Comparison of ENCODE assay signal across 25 cellular contexts in genomic region chr15:79208179-79208578, GRCh38.
DNase-seq lines count a peak whose midpoint lies in the region; ATAC-seq, FAIRE-seq and TF ChIP-seq lines count a peak whose summit lies in the region.
"Had no signal": no experiment of that assay in that cellular context is flagged by ENCODE, and none has a peak within 500 bp of the region (broad histone marks: within the 10 kb centered on the region; RNA-seq: fewer than 3 reads in every experiment).

No MANE protein-coding gene starts in this region.

- POLR2A ChIA-PET in HepG2 (lab: Yijun Ruan, JAX), result no interaction called here

- ATAC-seq in HepG2 (peak; percentile 39; the same call in 1 of the 3 replicates), right lobe of liver (no peak)
- ATAC-seq: left colon; naive thymus-derived CD4-positive, alpha-beta T cell; right cardiac atrium had no signal

- H3K79me2 ChIP-seq in HepG2 (ENCODE audit: insufficient read depth, low read length) (no peaks in the 10 kb centered on the region), MM.1S (ENCODE audit: low read length) (no peaks in the 10 kb centered on the region), smooth muscle cell (ENCODE audit: low read depth) (no peaks in the 10 kb centered on the region)

- H3K9ac ChIP-seq in HepG2 (ENCODE audit: insufficient read depth, low read depth, low read length) (no peak overlapping the region), MM.1S (ENCODE audit: low read length) (no peak overlapping the region), smooth muscle cell (ENCODE audit: low read depth) (no peak overlapping the region)
- H3K9ac ChIP-seq: BLaER1 had no signal

- no peaks in the 10 kb centered on the region for H3K4me1 ChIP-seq in HepG2 (ENCODE audit: insufficient read depth, low read length)
- H3K4me1 ChIP-seq in right lobe of liver, result no peaks in the 10 kb centered on the region
- no peaks in the 10 kb centered on the region for H3K4me1 ChIP-seq in MM.1S (ENCODE audit: low read length)
- H3K4me1 ChIP-seq in smooth muscle cell (ENCODE audit: low read depth), result peaks cover 11% of the 10 kb centered on the region
- H3K4me1 ChIP-seq: adrenal gland, BLaER1, HAP-1 had no signal

- no peak for TF ChIP-seq RAD21 in HepG2 (CRISPR knock-in tag; IDR thresholded peaks at IDR 0.05)

- FAIRE-seq in HepG2 (lab: Jason Lieb, UNC), result no peak
- FAIRE-seq: endometrium had no signal

- TF ChIP-seq EP300 in HepG2 (IDR thresholded peaks at IDR 0.05; ENCODE audit: low read depth in 2 of 2, low read length in 2 of 2) (no peak), HepG2 (CRISPR knock-in tag; IDR thresholded peaks at IDR 0.05; ENCODE audit: borderline replicate concordance) (no peak)

- in situ Hi-C loops in HepG2 (cut with HindIII; ENCODE audit: extremely low pct_ligation_motif_present, low pct_unique_long_range_greater_than_20kb), result no loop called here

- TF ChIP-seq CTCF in HepG2 (CRISPR knock-in tag; IDR thresholded peaks at IDR 0.05) (no peak), right lobe of liver (IDR thresholded peaks at IDR 0.05) (no peak), MM.1S (IDR thresholded peaks at IDR 0.05; ENCODE audit: low read length) (peak; percentile 43), choroid plexus epithelial cell (conservative IDR thresholded peaks at IDR 0.05; ENCODE audit: low read depth, low read length) (peak; percentile 7), smooth muscle cell (IDR thresholded peaks at IDR 0.05; ENCODE audit: borderline replicate concordance, insufficient read depth, poor library complexity, severe bottlenecking) (peak; percentile 11)

- intact Hi-C loops in HepG2 (cut with micrococcal nuclease; ENCODE audit: unreplicated experiment) (no loop called here), right lobe of liver (cut with DNase I) (no loop called here), posterior vena cava (cut with DNase I) (no loop called here)

- H2AFZ ChIP-seq in HepG2 (ENCODE audit: low read length) (no peak overlapping the region), MM.1S (ENCODE audit: low read length) (no peak overlapping the region), smooth muscle cell (ENCODE audit: low read depth) (no peak overlapping the region)

- H3K9me2 ChIP-seq in MM.1S (replicated peaks; ENCODE audit: insufficient read depth, low read length), result no peaks in the 10 kb centered on the region

- no peak for DNase-seq in HepG2 (ENCODE audit: low spot score)
- no peak for DNase-seq in right lobe of liver
- no peak for DNase-seq in MM.1S
- DNase-seq in choroid plexus epithelial cell (ENCODE audit: low read depth), result no peak
- no peak for DNase-seq in smooth muscle cell (lab: John Stamatoyannopoulos, UW; ENCODE audit: unreplicated experiment)
- DNase-seq in activated T-cell treated with anti-CD3 and anti-CD28 coated beads for 4 hours, result no peak
- DNase-seq in posterior vena cava (ENCODE audit: low spot score), result no peak
- no peak for DNase-seq in midbrain (lab: John Stamatoyannopoulos, UW)
- DNase-seq: activated CD4-positive, alpha-beta memory T cell treated with anti-CD3 and anti-CD28 coated beads for 36 hours; activated gamma-delta T cell treated with Interleukin-2 at 50 U/mL for 16 hours; adrenal gland; Calu3; head of caudate nucleus; KG1; left colon; mesendoderm; naive thymus-derived CD4-positive, alpha-beta T cell; NCI-H1092 treated with DMSO at 0.1 percent for 48 hours; NCI-H1930; right cardiac atrium had no signal

- no TSS peak for BruUV-seq in HepG2 (replicated peaks; lab: Mats Ljungman, UMichigan)

- H3K4me3 ChIP-seq in HepG2 (replicated peaks in 1 of 3; ENCODE audit: insufficient read depth in 1 of 3, low read depth in 2 of 3, low read length in 3 of 3), result no peak overlapping the region
- no peak overlapping the region for H3K4me3 ChIP-seq in right lobe of liver
- H3K4me3 ChIP-seq in MM.1S (ENCODE audit: low read length), result no peak overlapping the region
- no peak overlapping the region for H3K4me3 ChIP-seq in choroid plexus epithelial cell (ENCODE audit: low read depth, low read length)
- H3K4me3 ChIP-seq in smooth muscle cell, result no peak overlapping the region
- H3K4me3 ChIP-seq: adrenal gland, BLaER1, coronary artery, HAP-1, SK-N-MC had no signal

- TF ChIP-seq POLR2A in HepG2 (IDR thresholded peaks at IDR 0.05; ENCODE audit: insufficient read depth in 1 of 2, low read depth in 2 of 2, low read length in 2 of 2), result no peak
- no peak for TF ChIP-seq POLR2A in right lobe of liver (IDR thresholded peaks at IDR 0.05)

- H3K9me3 ChIP-seq in HepG2 (ENCODE audit: low read length) (no peaks in the 10 kb centered on the region), right lobe of liver (no peaks in the 10 kb centered on the region), MM.1S (replicated peaks; ENCODE audit: insufficient read depth, low read length) (no peaks in the 10 kb centered on the region), smooth muscle cell (replicated peaks; ENCODE audit: low read depth) (no peaks in the 10 kb centered on the region)
- H3K9me3 ChIP-seq: adrenal gland, BLaER1, HAP-1 had no signal

- H3K36me3 ChIP-seq in HepG2 (replicated peaks in 1 of 2; ENCODE audit: control insufficient read depth in 1 of 2, insufficient read depth in 2 of 2, low read length in 2 of 2) (no peaks in the 10 kb centered on the region), right lobe of liver (no peaks in the 10 kb centered on the region), MM.1S (replicated peaks; ENCODE audit: insufficient read depth, low read length) (no peaks in the 10 kb centered on the region), smooth muscle cell (ENCODE audit: low read depth) (no peaks in the 10 kb centered on the region)
- H3K36me3 ChIP-seq: adrenal gland, BLaER1, HAP-1 had no signal

- H3K27ac ChIP-seq in HepG2 (ENCODE audit: extremely low read length, insufficient read depth, low read length) (no peak overlapping the region), right lobe of liver (no peak overlapping the region), MM.1S (ENCODE audit: low read length) (no peak overlapping the region), smooth muscle cell (ENCODE audit: low read depth) (no peak overlapping the region)
- H3K27ac ChIP-seq: adrenal gland, BLaER1, coronary artery, SK-N-MC had no signal

- no peaks in the 10 kb centered on the region for H4K20me1 ChIP-seq in HepG2 (ENCODE audit: insufficient read depth, low read length)
- no peaks in the 10 kb centered on the region for H4K20me1 ChIP-seq in MM.1S (ENCODE audit: insufficient read depth, low read length)
- H4K20me1 ChIP-seq in smooth muscle cell (ENCODE audit: low read depth), result no peaks in the 10 kb centered on the region
- H4K20me1 ChIP-seq: BLaER1 had no signal

- H3K4me2 ChIP-seq in HepG2 (ENCODE audit: low read depth, low read length), result no peak overlapping the region
- no peak overlapping the region for H3K4me2 ChIP-seq in MM.1S (ENCODE audit: low read depth, low read length)
- no peak overlapping the region for H3K4me2 ChIP-seq in smooth muscle cell
- H3K4me2 ChIP-seq: BLaER1 had no signal

- 0% methylated on average over 1 of the region's 3 CpGs for WGBS in HepG2 (ENCODE audit: low lambda C conversion rate)
- 31% methylated on average over 1 of the region's 3 CpGs for WGBS in right lobe of liver (ENCODE audit: insufficient coverage, low coverage, low lambda C conversion rate, missing lambda C conversion rate)
- WGBS in smooth muscle cell (ENCODE audit: low lambda C conversion rate), result 65% methylated on average over 3 of the region's 3 CpGs

- CTCF ChIA-PET in HepG2 (lab: Yijun Ruan, JAX; ENCODE audit: low intra/inter-chr PET ratio, low total read pairs), result no interaction called here

- H3K27me3 ChIP-seq in HepG2 (ENCODE audit: control insufficient read depth in 1 of 2, insufficient read depth in 2 of 2, low read length in 2 of 2) (peaks cover 1 to 19% of the 10 kb centered on the region in 2 experiments; a peak in 3 of 5 replicates), right lobe of liver (peaks cover 0 to 15% of the 10 kb centered on the region in 2 donors), MM.1S (replicated peaks; ENCODE audit: insufficient read depth, low read length) (no peaks in the 10 kb centered on the region), smooth muscle cell (ENCODE audit: low read depth) (peaks cover 32% of the 10 kb centered on the region)

- H3F3A ChIP-seq in MM.1S (ENCODE audit: insufficient read depth, low read length), result no peaks in the 10 kb centered on the region
- H3F3A ChIP-seq in smooth muscle cell (ENCODE audit: low read depth), result no peaks in the 10 kb centered on the region

TF ChIP-seq in HepG2, 621 proteins besides CTCF, POLR2A, EP300 and RAD21:
- no peak for TF ChIP-seq ZNF607 (CRISPR knock-in tag; IDR thresholded peaks at IDR 0.05; ENCODE audit: borderline replicate concordance)
- peak; percentile 76; the same call in 1 of the 2 replicates for TF ChIP-seq MIER2 (CRISPR knock-in tag; IDR thresholded peaks at IDR 0.05)
- TF ChIP-seq, protein P1, sequence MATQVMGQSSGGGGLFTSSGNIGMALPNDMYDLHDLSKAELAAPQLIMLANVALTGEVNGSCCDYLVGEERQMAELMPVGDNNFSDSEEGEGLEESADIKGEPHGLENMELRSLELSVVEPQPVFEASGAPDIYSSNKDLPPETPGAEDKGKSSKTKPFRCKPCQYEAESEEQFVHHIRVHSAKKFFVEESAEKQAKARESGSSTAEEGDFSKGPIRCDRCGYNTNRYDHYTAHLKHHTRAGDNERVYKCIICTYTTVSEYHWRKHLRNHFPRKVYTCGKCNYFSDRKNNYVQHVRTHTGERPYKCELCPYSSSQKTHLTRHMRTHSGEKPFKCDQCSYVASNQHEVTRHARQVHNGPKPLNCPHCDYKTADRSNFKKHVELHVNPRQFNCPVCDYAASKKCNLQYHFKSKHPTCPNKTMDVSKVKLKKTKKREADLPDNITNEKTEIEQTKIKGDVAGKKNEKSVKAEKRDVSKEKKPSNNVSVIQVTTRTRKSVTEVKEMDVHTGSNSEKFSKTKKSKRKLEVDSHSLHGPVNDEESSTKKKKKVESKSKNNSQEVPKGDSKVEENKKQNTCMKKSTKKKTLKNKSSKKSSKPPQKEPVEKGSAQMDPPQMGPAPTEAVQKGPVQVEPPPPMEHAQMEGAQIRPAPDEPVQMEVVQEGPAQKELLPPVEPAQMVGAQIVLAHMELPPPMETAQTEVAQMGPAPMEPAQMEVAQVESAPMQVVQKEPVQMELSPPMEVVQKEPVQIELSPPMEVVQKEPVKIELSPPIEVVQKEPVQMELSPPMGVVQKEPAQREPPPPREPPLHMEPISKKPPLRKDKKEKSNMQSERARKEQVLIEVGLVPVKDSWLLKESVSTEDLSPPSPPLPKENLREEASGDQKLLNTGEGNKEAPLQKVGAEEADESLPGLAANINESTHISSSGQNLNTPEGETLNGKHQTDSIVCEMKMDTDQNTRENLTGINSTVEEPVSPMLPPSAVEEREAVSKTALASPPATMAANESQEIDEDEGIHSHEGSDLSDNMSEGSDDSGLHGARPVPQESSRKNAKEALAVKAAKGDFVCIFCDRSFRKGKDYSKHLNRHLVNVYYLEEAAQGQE (IDR thresholded peaks at IDR 0.05; ENCODE audit: borderline replicate concordance in 1 of 2, low read depth in 1 of 2, low read length in 2 of 2), result peak; percentile 4 to 88
- TF ChIP-seq XBP1 (CRISPR knock-in tag; IDR thresholded peaks at IDR 0.05), result no peak
- no peak for TF ChIP-seq ZNF879 (CRISPR knock-in tag; IDR thresholded peaks at IDR 0.05)

Comparison
In these comparisons a context has a peak if more than half of its experiments do, and no peak if none do; other contexts are left out.
1. CTCF ChIP-seq: peak in MM.1S (single experiment), choroid plexus epithelial cell (single experiment) and smooth muscle cell (single experiment); none in HepG2 (single experiment) and right lobe of liver (0 of 4).